Comparison of ENCODE assay signal across 9 cellular contexts in the genomic region with DNA sequence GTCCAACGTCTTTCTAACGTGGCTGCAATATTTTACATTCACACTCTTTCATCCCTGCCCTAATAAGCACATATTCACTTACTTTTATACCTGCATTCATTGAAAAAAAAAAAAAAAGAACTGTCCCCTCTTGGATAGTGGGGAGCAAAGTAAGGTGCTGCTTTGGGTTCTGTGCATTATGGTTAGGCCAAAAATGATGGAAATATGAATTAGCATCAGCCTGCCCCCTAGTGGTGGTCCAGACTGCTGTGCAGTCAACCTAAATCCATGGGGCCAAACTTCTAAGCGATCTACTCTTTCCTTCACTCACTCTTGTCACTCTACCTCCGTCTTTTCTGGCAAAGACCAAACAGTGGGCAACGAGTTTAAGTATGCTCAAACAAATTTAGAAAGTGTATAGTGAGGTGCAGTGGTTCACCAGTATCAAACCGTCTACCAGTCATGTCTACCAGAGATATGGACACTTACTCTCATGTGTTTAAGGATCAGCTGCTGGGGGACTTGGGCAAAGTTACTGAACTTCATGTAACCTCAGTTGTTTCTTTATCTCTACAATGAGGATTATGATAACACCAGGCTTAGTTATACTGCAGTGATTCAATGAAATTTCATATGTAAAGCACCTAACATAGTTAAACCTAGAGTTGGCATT.
DNase-seq lines count a peak whose midpoint lies in the region; ATAC-seq and TF ChIP-seq lines count a peak whose summit lies in the region.
"Had no signal": no experiment of that assay in that cellular context is flagged by ENCODE, and none has a peak within 500 bp of the region (broad histone marks: within the 10 kb centered on the region; RNA-seq: fewer than 3 reads in every experiment).

No MANE protein-coding gene starts in this region.

- no TSS peak for BruUV-seq in Calu3 (replicated peaks; lab: Mats Ljungman, UMichigan)

- intact Hi-C loops in Calu3 (cut with micrococcal nuclease; ENCODE audit: unreplicated experiment): no loop called here

- H3K4me1 Mint-ChIP-seq in Calu3 (ENCODE audit: low read depth, unreplicated experiment) (no peaks in the 10 kb centered on the region), naive B cell (no peaks in the 10 kb centered on the region)

- no peak overlapping the region for H3K27ac Mint-ChIP-seq in Calu3 (ENCODE audit: unreplicated experiment)
- H3K27ac Mint-ChIP-seq in naive B cell: peak overlapping the region in 1 of 6 donors; percentile 53

- H3K4me3 ChIP-seq in OCI-LY1 (ENCODE audit: low read depth, low read length, poor library complexity, severe bottlenecking) (no peak overlapping the region), choroid plexus epithelial cell (ENCODE audit: low read depth, low read length) (no peak overlapping the region)
- H3K4me3 ChIP-seq: SK-N-MC had no signal

- no peaks in the 10 kb centered on the region for H3K9me2 ChIP-seq in OCI-LY1 (ENCODE audit: low read depth, low read length)

- no peaks in the 10 kb centered on the region for H3K9me3 ChIP-seq in OCI-LY1 (ENCODE audit: low read length)

- DNase-seq in Calu3 (peak; percentile 14), choroid plexus epithelial cell (ENCODE audit: low read depth) (peak; percentile 9), naive B cell (peak; percentile 42), COLO829 (ENCODE audit: low spot score) (no peak)

- no peak overlapping the region for H2AFZ ChIP-seq in OCI-LY1 (ENCODE audit: low read length)

- peak; percentile 91 for ATAC-seq in GM18907 (IDR thresholded peaks at IDR 0.05; ENCODE audit: unreplicated experiment)
- peak; percentile 82 for ATAC-seq in HG03060 (IDR thresholded peaks at IDR 0.05; ENCODE audit: low read depth, unreplicated experiment)
- ATAC-seq in naive B cell (ENCODE audit: low read depth in 2 of 2): peak; percentile 39 to 41
- no peak for ATAC-seq in GM21423 (IDR thresholded peaks at IDR 0.05; ENCODE audit: unreplicated experiment)

- H3K9me3 Mint-ChIP-seq in Calu3 (ENCODE audit: low read depth, unreplicated experiment) (peaks cover 4% of the 10 kb centered on the region), naive B cell (no peaks in the 10 kb centered on the region)

- H4K20me1 ChIP-seq in OCI-LY1 (ENCODE audit: insufficient read depth, low read length): no peaks in the 10 kb centered on the region

- no peaks in the 10 kb centered on the region for H3K79me2 ChIP-seq in OCI-LY1 (ENCODE audit: insufficient read depth, low read length)

- H3K27ac ChIP-seq in OCI-LY1 (ENCODE audit: low read depth, low read length, poor library complexity, severe bottlenecking): no peak overlapping the region
- H3K27ac ChIP-seq: SK-N-MC had no signal

- H3K4me3 Mint-ChIP-seq in Calu3 (ENCODE audit: low read depth, unreplicated experiment) (no peak overlapping the region), naive B cell (no peak overlapping the region)

- H3K36me3 ChIP-seq in OCI-LY1 (ENCODE audit: insufficient read depth, low read length): no peaks in the 10 kb centered on the region

- peak; percentile 44 for TF ChIP-seq CTCF in Calu3 (IDR thresholded peaks at IDR 0.05; ENCODE audit: unreplicated experiment)
- peak; percentile 78 for TF ChIP-seq CTCF in OCI-LY1 (IDR thresholded peaks at IDR 0.05; ENCODE audit: low read length)
- TF ChIP-seq CTCF in choroid plexus epithelial cell (conservative IDR thresholded peaks at IDR 0.05; ENCODE audit: low read depth, low read length): peak; percentile 53

- H3K4me1 ChIP-seq in OCI-LY1 (ENCODE audit: insufficient read depth, low read length, severe bottlenecking): no peaks in the 10 kb centered on the region

- CTCF ChIA-PET in Calu3 (lab: Charles Lee): no interaction called here

- no peaks in the 10 kb centered on the region for H3K36me3 Mint-ChIP-seq in Calu3 (ENCODE audit: insufficient read depth, unreplicated experiment)
- no peaks in the 10 kb centered on the region for H3K36me3 Mint-ChIP-seq in naive B cell

- H3K9ac ChIP-seq in OCI-LY1 (ENCODE audit: low read length): no peak overlapping the region

- H3K4me2 ChIP-seq in OCI-LY1 (ENCODE audit: low read length): no peak overlapping the region

- H3K27me3 ChIP-seq in OCI-LY1 (ENCODE audit: insufficient read depth, low read length): no peaks in the 10 kb centered on the region

- H3K27me3 Mint-ChIP-seq in Calu3 (ENCODE audit: unreplicated experiment) (no peaks in the 10 kb centered on the region), naive B cell (no peaks in the 10 kb centered on the region)

- H3F3A ChIP-seq in OCI-LY1 (ENCODE audit: insufficient read depth, low read length): no peaks in the 10 kb centered on the region
